1 cellular context compared by ENCODE assay signal in genomic region chr4:94892051-94892450, GRCh38.
TF ChIP-seq lines count a peak whose summit lies in the region.

No MANE protein-coding gene starts in this region.

TF ChIP-seq in K562, 482 proteins besides CTCF, POLR2A, EP300 and RAD21 (continued from another document):
- TF ChIP-seq, protein P1, sequence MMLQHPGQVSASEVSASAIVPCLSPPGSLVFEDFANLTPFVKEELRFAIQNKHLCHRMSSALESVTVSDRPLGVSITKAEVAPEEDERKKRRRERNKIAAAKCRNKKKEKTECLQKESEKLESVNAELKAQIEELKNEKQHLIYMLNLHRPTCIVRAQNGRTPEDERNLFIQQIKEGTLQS (IDR thresholded peaks at IDR 0.05) = no peak
- TF ChIP-seq, protein P1 (CRISPR knock-in tag; conservative IDR thresholded peaks at IDR 0.05) = no peak
- TF ChIP-seq XRCC3 (IDR thresholded peaks at IDR 0.05) = no peak
